In the genomic region with DNA sequence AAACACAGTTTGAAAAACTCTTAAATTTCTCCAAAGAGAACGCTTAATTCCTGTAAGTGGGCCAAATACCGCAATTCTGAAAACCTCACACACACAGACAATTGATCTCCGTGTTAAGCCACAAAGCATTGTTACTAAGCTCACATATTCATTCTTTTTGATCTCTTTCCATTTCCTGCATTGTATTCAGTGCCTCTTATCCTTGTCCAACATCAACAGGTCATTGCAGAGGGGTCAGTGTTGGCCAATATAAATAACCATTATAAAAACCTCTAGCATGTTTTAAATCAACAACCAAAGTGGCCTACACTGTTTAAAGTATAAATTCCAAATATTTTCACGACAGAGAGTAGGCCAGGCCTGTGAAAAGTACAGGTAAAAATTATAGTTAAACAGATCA, we compare ENCODE assay signal across 1 cellular context.
TF ChIP-seq lines count a peak whose summit lies in the region.

No MANE protein-coding gene starts in this region.

TF ChIP-seq in SK-N-SH, 30 proteins besides CTCF, POLR2A, EP300 and RAD21 (continued from another document):
- TF ChIP-seq, protein P1, sequence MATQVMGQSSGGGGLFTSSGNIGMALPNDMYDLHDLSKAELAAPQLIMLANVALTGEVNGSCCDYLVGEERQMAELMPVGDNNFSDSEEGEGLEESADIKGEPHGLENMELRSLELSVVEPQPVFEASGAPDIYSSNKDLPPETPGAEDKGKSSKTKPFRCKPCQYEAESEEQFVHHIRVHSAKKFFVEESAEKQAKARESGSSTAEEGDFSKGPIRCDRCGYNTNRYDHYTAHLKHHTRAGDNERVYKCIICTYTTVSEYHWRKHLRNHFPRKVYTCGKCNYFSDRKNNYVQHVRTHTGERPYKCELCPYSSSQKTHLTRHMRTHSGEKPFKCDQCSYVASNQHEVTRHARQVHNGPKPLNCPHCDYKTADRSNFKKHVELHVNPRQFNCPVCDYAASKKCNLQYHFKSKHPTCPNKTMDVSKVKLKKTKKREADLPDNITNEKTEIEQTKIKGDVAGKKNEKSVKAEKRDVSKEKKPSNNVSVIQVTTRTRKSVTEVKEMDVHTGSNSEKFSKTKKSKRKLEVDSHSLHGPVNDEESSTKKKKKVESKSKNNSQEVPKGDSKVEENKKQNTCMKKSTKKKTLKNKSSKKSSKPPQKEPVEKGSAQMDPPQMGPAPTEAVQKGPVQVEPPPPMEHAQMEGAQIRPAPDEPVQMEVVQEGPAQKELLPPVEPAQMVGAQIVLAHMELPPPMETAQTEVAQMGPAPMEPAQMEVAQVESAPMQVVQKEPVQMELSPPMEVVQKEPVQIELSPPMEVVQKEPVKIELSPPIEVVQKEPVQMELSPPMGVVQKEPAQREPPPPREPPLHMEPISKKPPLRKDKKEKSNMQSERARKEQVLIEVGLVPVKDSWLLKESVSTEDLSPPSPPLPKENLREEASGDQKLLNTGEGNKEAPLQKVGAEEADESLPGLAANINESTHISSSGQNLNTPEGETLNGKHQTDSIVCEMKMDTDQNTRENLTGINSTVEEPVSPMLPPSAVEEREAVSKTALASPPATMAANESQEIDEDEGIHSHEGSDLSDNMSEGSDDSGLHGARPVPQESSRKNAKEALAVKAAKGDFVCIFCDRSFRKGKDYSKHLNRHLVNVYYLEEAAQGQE (IDR thresholded peaks at IDR 0.05; ENCODE audit: low read depth, low read length), result no peak
- no peak for TF ChIP-seq SMC3 (IDR thresholded peaks at IDR 0.05; ENCODE audit: low read depth, low read length)
- no peak for TF ChIP-seq TAF1 (IDR thresholded peaks at IDR 0.05; ENCODE audit: borderline replicate concordance, low read depth, low read length)
- no peak for TF ChIP-seq FOSL2 (IDR thresholded peaks at IDR 0.05; ENCODE audit: borderline replicate concordance, low read depth)
- TF ChIP-seq GATA2 (CRISPR knock-in tag; IDR thresholded peaks at IDR 0.05), result no peak
- no peak for TF ChIP-seq ELF1 (IDR thresholded peaks at IDR 0.05)
